Comparison of ENCODE assay signal across 10 cellular contexts in genomic region chr2:74496997-74497776, GRCh38. TPM values are rescaled to one million over a fixed set of nuclear protein-coding genes. Genes with fewer than 3 reads are reported as not detected.
DNase-seq lines count a peak whose midpoint lies in the region; ATAC-seq, FAIRE-seq and TF ChIP-seq lines count a peak whose summit lies in the region.
"Had no signal": no experiment of that assay in that cellular context is flagged by ENCODE, and none has a peak within 500 bp of the region (broad histone marks: within the 10 kb centered on the region; RNA-seq: fewer than 3 reads in every experiment).

No MANE protein-coding gene starts in this region.

- no peak for TF ChIP-seq CTCF in astrocyte (IDR thresholded peaks at IDR 0.05; ENCODE audit: insufficient read depth, low read depth, low read length)
- TF ChIP-seq CTCF in type B pancreatic cell (conservative IDR thresholded peaks at IDR 0.05): no peak

- no peak overlapping the region for H2AFZ ChIP-seq in astrocyte (ENCODE audit: low read depth, low read length)

- no peaks in the 10 kb centered on the region for H3K9me3 ChIP-seq in astrocyte (ENCODE audit: insufficient read depth, low read depth, low read length)

- peaks cover 42% of the 10 kb centered on the region for H3K27me3 ChIP-seq in astrocyte (ENCODE audit: insufficient read depth, low read length)

- no peaks in the 10 kb centered on the region for H3K79me2 ChIP-seq in astrocyte (ENCODE audit: insufficient read depth, low read length)

- no peak for ATAC-seq in memory B cell (ENCODE audit: low read depth)
- ATAC-seq: HCT116 had no signal

- H3K9ac ChIP-seq in astrocyte (ENCODE audit: low read length): no peak overlapping the region

- no peak for FAIRE-seq in astrocyte (lab: Jason Lieb, UNC)

- H3K27ac ChIP-seq in astrocyte (ENCODE audit: low read depth, low read length): no peak overlapping the region

- no peaks in the 10 kb centered on the region for H4K20me1 ChIP-seq in astrocyte (ENCODE audit: insufficient read depth, low read length)

- peaks cover 7% of the 10 kb centered on the region for H3K36me3 Mint-ChIP-seq in activated naive CD4-positive, alpha-beta T cell treated with anti-CD3 and anti-CD28 coated beads, Interleukin-2, amount 50 U/mL, for 24 hours
- H3K36me3 Mint-ChIP-seq in astrocyte (ENCODE audit: low read depth, unreplicated experiment) (peaks cover 15% of the 10 kb centered on the region), memory B cell (peaks cover 17% of the 10 kb centered on the region), type B pancreatic cell (peaks cover 6% of the 10 kb centered on the region)

- no peak for DNase-seq in activated naive CD4-positive, alpha-beta T cell treated with Interleukin-2 at 50 U/mL for 16 hours
- DNase-seq in astrocyte (ENCODE audit: low read depth) (no peak), memory B cell (ENCODE audit: low spot score in 2 of 2) (no peak), type B pancreatic cell (ENCODE audit: extremely low spot score, unreplicated experiment) (no peak), DMS153 treated with DMSO at 0.1 percent for 48 hours (lab: John Stamatoyannopoulos, UW; ENCODE audit: unreplicated experiment) (no peak), kidney tubule cell (ENCODE audit: low spot score) (no peak), superior temporal gyrus (ENCODE audit: extremely low spot score) (no peak)
- DNase-seq: NCI-H446 had no signal

- H3K4me3 Mint-ChIP-seq in activated naive CD4-positive, alpha-beta T cell treated with anti-CD3 and anti-CD28 coated beads, Interleukin-2, amount 50 U/mL, for 24 hours: peak overlapping the region; percentile 82
- H3K4me3 Mint-ChIP-seq in astrocyte (ENCODE audit: unreplicated experiment) (peak overlapping the region; percentile 34), memory B cell (peak overlapping the region; percentile 82), type B pancreatic cell (peak overlapping the region; percentile 92)

- peaks cover 24% of the 10 kb centered on the region for H3K4me1 Mint-ChIP-seq in activated naive CD4-positive, alpha-beta T cell treated with anti-CD3 and anti-CD28 coated beads, Interleukin-2, amount 50 U/mL, for 24 hours
- peaks cover 14% of the 10 kb centered on the region for H3K4me1 Mint-ChIP-seq in astrocyte (ENCODE audit: low read depth, unreplicated experiment)
- peaks cover 13% of the 10 kb centered on the region for H3K4me1 Mint-ChIP-seq in memory B cell
- H3K4me1 Mint-ChIP-seq in type B pancreatic cell (ENCODE audit: unreplicated experiment): peaks cover 23% of the 10 kb centered on the region

- no peak overlapping the region for H3K4me3 ChIP-seq in astrocyte (ENCODE audit: insufficient read depth, low read depth, low read length)

- H3K4me2 ChIP-seq in astrocyte (ENCODE audit: low read length): peak overlapping the region; percentile 85

- H3K4me1 ChIP-seq in astrocyte (ENCODE audit: insufficient read depth, low read length): peaks cover 18% of the 10 kb centered on the region

- no peaks in the 10 kb centered on the region for H3K9me3 Mint-ChIP-seq in activated naive CD4-positive, alpha-beta T cell treated with anti-CD3 and anti-CD28 coated beads, Interleukin-2, amount 50 U/mL, for 24 hours
- H3K9me3 Mint-ChIP-seq in astrocyte (ENCODE audit: unreplicated experiment): no peaks in the 10 kb centered on the region
- no peaks in the 10 kb centered on the region for H3K9me3 Mint-ChIP-seq in memory B cell
- no peaks in the 10 kb centered on the region for H3K9me3 Mint-ChIP-seq in type B pancreatic cell

- no peak overlapping the region for H3K27ac Mint-ChIP-seq in activated naive CD4-positive, alpha-beta T cell treated with anti-CD3 and anti-CD28 coated beads, Interleukin-2, amount 50 U/mL, for 24 hours
- peak overlapping the region; percentile 66 for H3K27ac Mint-ChIP-seq in astrocyte (ENCODE audit: unreplicated experiment)
- no peak overlapping the region for H3K27ac Mint-ChIP-seq in memory B cell
- H3K27ac Mint-ChIP-seq in type B pancreatic cell: no peak overlapping the region

- no peaks in the 10 kb centered on the region for H3K36me3 ChIP-seq in astrocyte (ENCODE audit: insufficient read depth, low read length)

- peaks cover 23% of the 10 kb centered on the region for H3K27me3 Mint-ChIP-seq in activated naive CD4-positive, alpha-beta T cell treated with anti-CD3 and anti-CD28 coated beads, Interleukin-2, amount 50 U/mL, for 24 hours
- H3K27me3 Mint-ChIP-seq in astrocyte (ENCODE audit: low read depth, unreplicated experiment) (peaks cover 62% of the 10 kb centered on the region), memory B cell (peaks cover 17% of the 10 kb centered on the region), type B pancreatic cell (peaks cover 66% of the 10 kb centered on the region)

RNA-seq across cellular contexts. Expression of gene LBX2, which starts 2.2 kb away (rescaled TPM):
- total RNA-seq in astrocyte: 0.89 and 1.0 TPM in 2 replicates
- 1.5 and 2.8 TPM in 2 replicates for total RNA-seq in type B pancreatic cell (ENCODE audit: low replicate concordance)

RNA-seq across cellular contexts. Expression of gene PCGF1, which starts 10.3 kb away (rescaled TPM):
- total RNA-seq in astrocyte: 17.8 and 17.9 TPM in 2 replicates
- total RNA-seq in type B pancreatic cell (ENCODE audit: low replicate concordance): 30.1 and 32.8 TPM in 2 replicates

RNA-seq across cellular contexts. Expression of gene TTC31, which starts 14.3 kb away (rescaled TPM):
- total RNA-seq in astrocyte (12.0 and 14.1 TPM in 2 replicates), type B pancreatic cell (ENCODE audit: low replicate concordance) (21.1 and 27.5 TPM in 2 replicates)

RNA-seq across cellular contexts. Expression of gene CCDC142, which starts 14.4 kb away (rescaled TPM):
- total RNA-seq in astrocyte (10.6 and 11.2 TPM in 2 replicates), type B pancreatic cell (ENCODE audit: low replicate concordance) (18.0 and 30.1 TPM in 2 replicates)

RNA-seq across cellular contexts. Expression of gene TLX2, which starts 17.1 kb away (rescaled TPM):
- not detected in 2 replicates for total RNA-seq in astrocyte
- total RNA-seq in type B pancreatic cell (ENCODE audit: low replicate concordance): 0.67 and 2.9 TPM in 2 replicates

Comparison
In these comparisons a context has a peak if more than half of its experiments do, and no peak if none do; other contexts are left out.
1. H3K4me3 Mint-ChIP-seq: peak in every context shown above with its lines; median percentile 92 in type B pancreatic cell; 82 in activated naive CD4-positive, alpha-beta T cell treated with anti-CD3 and anti-CD28 coated beads, Interleukin-2, amount 50 U/mL, for 24 hours; 82 in memory B cell; 34 in astrocyte.